ENCODE assay signal across 22 cellular contexts in the genomic region with DNA sequence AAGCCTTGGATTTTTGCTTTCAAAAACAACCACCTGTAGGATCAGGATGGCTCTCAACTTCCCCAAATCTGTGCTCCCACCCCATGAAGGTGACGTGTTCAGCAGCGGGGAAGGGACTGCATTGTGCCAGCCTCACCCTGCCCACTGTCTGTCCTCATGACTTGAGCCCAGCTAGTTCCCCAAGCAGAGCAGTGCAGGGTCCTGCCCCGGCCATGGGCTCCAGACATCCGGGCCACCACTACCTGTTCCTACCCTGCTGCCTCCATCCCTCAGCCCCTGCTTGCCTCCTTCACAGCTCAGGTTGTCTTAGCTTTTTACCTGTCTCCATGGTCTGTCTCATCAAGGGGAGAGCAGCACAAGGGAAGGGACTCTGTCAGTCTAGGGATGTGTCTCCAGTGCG. TPM values are rescaled to one million over a fixed set of nuclear protein-coding genes. Genes with fewer than 3 reads are reported as not detected.
DNase-seq lines count a peak whose midpoint lies in the region; ATAC-seq and FAIRE-seq lines count a peak whose summit lies in the region.
"Had no signal": no experiment of that assay in that cellular context is flagged by ENCODE, and none has a peak within 500 bp of the region (broad histone marks: within the 10 kb centered on the region; RNA-seq: fewer than 3 reads in every experiment).

No MANE protein-coding gene starts in this region.

- H3K4me1 Mint-ChIP-seq in central memory CD8-positive, alpha-beta T cell = no peaks in the 10 kb centered on the region
- H3K4me1 Mint-ChIP-seq in stimulated activated memory B cell treated with anti-CD40 and anti-IgM and Interleukin-4, amounts not matched to agents 10 μg/mL and 1 μg/mL and 100 μg/mL, for 72 hours = no peaks in the 10 kb centered on the region
- H3K4me1 Mint-ChIP-seq: B cell had no signal

- no peak overlapping the region for H3K27ac ChIP-seq in neuronal stem cell (replicated peaks; ENCODE audit: low read length)
- H3K27ac ChIP-seq: 22Rv1; A549; BLaER1 treated with 17β-estradiol and CSF1 and Interleukin-3, amounts not matched to agents 10 nM and 100 nM; C4-2B had no signal

- no peaks in the 10 kb centered on the region for H3K36me3 ChIP-seq in neuronal stem cell (replicated peaks in 1 of 2; ENCODE audit: control insufficient read depth in 2 of 2, insufficient read depth in 2 of 2, low read length in 2 of 2)
- H3K36me3 ChIP-seq: BLaER1 treated with 17β-estradiol and CSF1 and Interleukin-3, amounts not matched to agents 10 nM and 100 nM had no signal

- H3K9me3 ChIP-seq in neuronal stem cell (replicated peaks in 1 of 2; ENCODE audit: control insufficient read depth in 2 of 2, insufficient read depth in 1 of 2, low read depth in 1 of 2, low read length in 2 of 2) = peaks cover 0 to 4% of the 10 kb centered on the region in 2 donors
- H3K9me3 ChIP-seq: A549; BLaER1 treated with 17β-estradiol and CSF1 and Interleukin-3, amounts not matched to agents 10 nM and 100 nM; Caco-2 had no signal

- H2AFZ ChIP-seq in neuronal stem cell (ENCODE audit: low read length) = no peak overlapping the region

- H2AK5ac ChIP-seq in neuronal stem cell (ENCODE audit: low read depth, low read length) = no peak overlapping the region

- H3K23ac ChIP-seq in neuronal stem cell (ENCODE audit: low read depth, low read length, poor library complexity) = no peak overlapping the region

- H3K9me3 Mint-ChIP-seq in central memory CD8-positive, alpha-beta T cell = no peaks in the 10 kb centered on the region
- no peaks in the 10 kb centered on the region for H3K9me3 Mint-ChIP-seq in stimulated activated memory B cell treated with anti-CD40 and anti-IgM and Interleukin-4, amounts not matched to agents 10 μg/mL and 1 μg/mL and 100 μg/mL, for 72 hours
- H3K9me3 Mint-ChIP-seq: CD4-positive, alpha-beta T cell; CD8-positive, alpha-beta T cell had no signal

- no peak overlapping the region for H3K14ac ChIP-seq in neuronal stem cell (ENCODE audit: low read length)

- peak; percentile 24 for ATAC-seq in central memory CD8-positive, alpha-beta T cell (replicated peaks; ENCODE audit: extremely low read depth, poor library complexity, severe bottlenecking)
- peak; percentile 21 for ATAC-seq in stimulated activated memory B cell treated with anti-CD40 and anti-IgM and Interleukin-4, amounts not matched to agents 10 μg/mL and 1 μg/mL and 100 μg/mL, for 72 hours
- ATAC-seq in HG03108 (IDR thresholded peaks at IDR 0.05; ENCODE audit: unreplicated experiment) = no peak
- ATAC-seq: A549; CD8-positive, alpha-beta T cell had no signal

- no peak for FAIRE-seq in RCC 7860 (lab: Jason Lieb, UNC)
- FAIRE-seq: A549, D721Med, G401.6, GM12891, GM19239 had no signal

- no CpG with 5 or more reads among the region's 5 CpGs for WGBS in neuronal stem cell (ENCODE audit: extremely low coverage in 2 of 2, insufficient read length in 2 of 2, insufficient replicate concordance in 1 of 2), 2 donors

- no peak overlapping the region for H4K8ac ChIP-seq in neuronal stem cell (ENCODE audit: low read depth, low read length)

- H3K27me3 ChIP-seq in neuronal stem cell (ENCODE audit: control insufficient read depth in 3 of 3, insufficient read depth in 3 of 3, low read depth in 1 of 3, low read length in 3 of 3) = peaks cover 0 to 4% (median 0%) of the 10 kb centered on the region in 3 experiments
- H3K27me3 ChIP-seq: BLaER1 treated with 17β-estradiol and CSF1 and Interleukin-3, amounts not matched to agents 10 nM and 100 nM had no signal

- no peak overlapping the region for H2BK12ac ChIP-seq in neuronal stem cell (ENCODE audit: low read length)

- no peak for DNase-seq in central memory CD8-positive, alpha-beta T cell (ENCODE audit: low spot score in 2 of 2)
- no peak for DNase-seq in neuronal stem cell (ENCODE audit: low spot score)
- DNase-seq in RCC 7860 (ENCODE audit: low spot score) = no peak
- DNase-seq in NCI-H2196 (lab: John Stamatoyannopoulos, UW; ENCODE audit: unreplicated experiment) = no peak
- DNase-seq: AML-193; Caco-2; Calu3; CD4-positive, alpha-beta T cell; CD8-positive, alpha-beta T cell; DMS79 treated with DMSO at 0.1 percent for 48 hours; GF-D8 had no signal

- H3K4me1 ChIP-seq in neuronal stem cell (ENCODE audit: control insufficient read depth in 2 of 2, insufficient read depth in 1 of 2, low read depth in 1 of 2, low read length in 2 of 2) = no peaks in the 10 kb centered on the region

- H3K4me3 ChIP-seq in neuronal stem cell (ENCODE audit: low read length in 2 of 2) = no peak overlapping the region
- H3K4me3 ChIP-seq: A549; BLaER1 treated with 17β-estradiol and CSF1 and Interleukin-3, amounts not matched to agents 10 nM and 100 nM had no signal

- no peak overlapping the region for H4K91ac ChIP-seq in neuronal stem cell (ENCODE audit: low read depth, low read length, poor library complexity)

- no peak overlapping the region for H2BK120ac ChIP-seq in neuronal stem cell (ENCODE audit: low read depth, low read length)

- H3K27ac Mint-ChIP-seq in central memory CD8-positive, alpha-beta T cell (ENCODE audit: low read depth) = no peak overlapping the region
- H3K27ac Mint-ChIP-seq in stimulated activated memory B cell treated with anti-CD40 and anti-IgM and Interleukin-4, amounts not matched to agents 10 μg/mL and 1 μg/mL and 100 μg/mL, for 72 hours = no peak overlapping the region
- H3K27ac Mint-ChIP-seq: B cell; CD4-positive, alpha-beta T cell; CD8-positive, alpha-beta T cell had no signal

- H3K4me3 Mint-ChIP-seq in central memory CD8-positive, alpha-beta T cell = no peak overlapping the region
- no peak overlapping the region for H3K4me3 Mint-ChIP-seq in stimulated activated memory B cell treated with anti-CD40 and anti-IgM and Interleukin-4, amounts not matched to agents 10 μg/mL and 1 μg/mL and 100 μg/mL, for 72 hours
- H3K4me3 Mint-ChIP-seq: B cell; CD4-positive, alpha-beta T cell; CD8-positive, alpha-beta T cell had no signal

- peaks cover 25% of the 10 kb centered on the region for H3K27me3 Mint-ChIP-seq in central memory CD8-positive, alpha-beta T cell
- peaks cover 31% of the 10 kb centered on the region for H3K27me3 Mint-ChIP-seq in stimulated activated memory B cell treated with anti-CD40 and anti-IgM and Interleukin-4, amounts not matched to agents 10 μg/mL and 1 μg/mL and 100 μg/mL, for 72 hours

- no peak overlapping the region for H2BK5ac ChIP-seq in neuronal stem cell (ENCODE audit: low read length)

- H3K4me2 ChIP-seq in neuronal stem cell (ENCODE audit: insufficient read depth, low read length, poor library complexity, severe bottlenecking) = no peak overlapping the region
- H3K4me2 ChIP-seq: A549; BLaER1 treated with 17β-estradiol and CSF1 and Interleukin-3, amounts not matched to agents 10 nM and 100 nM had no signal

- H3K4ac ChIP-seq in neuronal stem cell (ENCODE audit: low read length) = no peak overlapping the region

- H3K9ac ChIP-seq in neuronal stem cell (ENCODE audit: low read depth, low read length, poor library complexity) = peak overlapping the region; percentile 57
- H3K9ac ChIP-seq: BLaER1 treated with 17β-estradiol and CSF1 and Interleukin-3, amounts not matched to agents 10 nM and 100 nM had no signal

- peak overlapping the region; percentile 0 for H3K18ac ChIP-seq in neuronal stem cell (ENCODE audit: low read length)

- H3K36me3 Mint-ChIP-seq in central memory CD8-positive, alpha-beta T cell (ENCODE audit: insufficient read depth) = no peaks in the 10 kb centered on the region
- H3K36me3 Mint-ChIP-seq in stimulated activated memory B cell treated with anti-CD40 and anti-IgM and Interleukin-4, amounts not matched to agents 10 μg/mL and 1 μg/mL and 100 μg/mL, for 72 hours = no peaks in the 10 kb centered on the region
- H3K36me3 Mint-ChIP-seq: CD8-positive, alpha-beta T cell had no signal

- H3K79me1 ChIP-seq in neuronal stem cell (ENCODE audit: low read depth, low read length) = no peaks in the 10 kb centered on the region

- H2BK15ac ChIP-seq in neuronal stem cell (ENCODE audit: low read length) = no peak overlapping the region

RNA-seq across cellular contexts. Expression of gene MAP9, which starts 11.4 kb away (rescaled TPM):
- polyA plus RNA-seq in neuronal stem cell (2013, experiment 1 of 2) = 30.6 TPM
- 31.7 TPM for polyA plus RNA-seq in neuronal stem cell (2013, experiment 2 of 2)
